Comparison of ENCODE assay signal across 9 cellular contexts in genomic region chr9:7844283-7844682, GRCh38. TPM values are rescaled to one million over a fixed set of nuclear protein-coding genes. Genes with fewer than 3 reads are reported as not detected.
A peak's percentile ranks its signal among the peaks of the same experiment; 100 is the strongest.
DNase-seq lines count a peak whose midpoint lies in the region; ATAC-seq, FAIRE-seq and TF ChIP-seq lines count a peak whose summit lies in the region.
"Had no signal": no experiment of that assay in that cellular context is flagged by ENCODE, and none has a peak within 500 bp of the region (broad histone marks: within the 10 kb centered on the region; RNA-seq: fewer than 3 reads in every experiment).

No MANE protein-coding gene starts in this region.

- peak; percentile 64 for FAIRE-seq in GM18507 (lab: Jason Lieb, UNC)

- no peak overlapping the region for H3K27ac ChIP-seq in naive thymus-derived CD4-positive, alpha-beta T cell (ENCODE audit: low read depth, low read length)
- H3K27ac ChIP-seq: parathyroid adenoma had no signal

- ATAC-seq in naive thymus-derived CD4-positive, alpha-beta T cell, result peak; percentile 73

- H3K27ac Mint-ChIP-seq in naive thymus-derived CD4-positive, alpha-beta T cell, result no peak overlapping the region

- no peaks in the 10 kb centered on the region for H3K4me1 ChIP-seq in naive thymus-derived CD4-positive, alpha-beta T cell (ENCODE audit: control insufficient read depth in 2 of 2, insufficient read depth in 2 of 2, low read length in 2 of 2)
- H3K4me1 ChIP-seq: parathyroid adenoma had no signal

- POLR2A ChIA-PET in naive thymus-derived CD4-positive, alpha-beta T cell (lab: Charles Lee), result no interaction called here

- H3K9me3 ChIP-seq in naive thymus-derived CD4-positive, alpha-beta T cell (ENCODE audit: control insufficient read depth in 2 of 3, low read length in 3 of 3), result no peaks in the 10 kb centered on the region

- peak; percentile 37 to 59 for DNase-seq in AML-193 (lab: John Stamatoyannopoulos, UW)
- DNase-seq in GM18507 (ENCODE audit: extremely low spot score, insufficient read length, low read depth), result no peak
- peak; percentile 10 for DNase-seq in KG1 (lab: John Stamatoyannopoulos, UW)
- DNase-seq in choroid plexus epithelial cell (ENCODE audit: low read depth), result peak; percentile 11
- DNase-seq in naive thymus-derived CD4-positive, alpha-beta T cell, result peak in 6 of 9 donors; percentile 2 to 44 (median 24)
- no peak for DNase-seq in GOT3 (lab: John Stamatoyannopoulos, UW)
- no peak for DNase-seq in activated CD4-positive, CD25-positive, alpha-beta regulatory T cell treated with anti-CD3 and anti-CD28 coated beads, Interleukin-2, amount 50 U/mL, for 72 hours
- no peak for DNase-seq in EL

- intact Hi-C loops in naive thymus-derived CD4-positive, alpha-beta T cell (cut with micrococcal nuclease), result loop anchor here (1.0 to 10.0 kb wide), 10 partner anchors 91 to 393 kb away; no protein-coding TSS in a partner anchor

- peak overlapping the region in 1 of 10 donors; percentile 6 for H3K4me3 Mint-ChIP-seq in naive thymus-derived CD4-positive, alpha-beta T cell

- peak; percentile 25 for TF ChIP-seq CTCF in choroid plexus epithelial cell (conservative IDR thresholded peaks at IDR 0.05; ENCODE audit: low read depth, low read length)

- H3K36me3 ChIP-seq in naive thymus-derived CD4-positive, alpha-beta T cell (ENCODE audit: control insufficient read depth in 2 of 3, insufficient read depth in 3 of 3, low read length in 3 of 3), result no peaks in the 10 kb centered on the region

- no peak overlapping the region for H3K4me3 ChIP-seq in choroid plexus epithelial cell (ENCODE audit: low read depth, low read length)
- H3K4me3 ChIP-seq in naive thymus-derived CD4-positive, alpha-beta T cell (ENCODE audit: low read length), result no peak overlapping the region

- CTCF ChIA-PET in naive thymus-derived CD4-positive, alpha-beta T cell (lab: Charles Lee), result interaction anchor here (1.1 to 1.5 kb wide), 2 partner anchors 212 to 253 kb away, joined by 4 read pairs; no protein-coding TSS in a partner anchor

- no peaks in the 10 kb centered on the region for H3K36me3 Mint-ChIP-seq in naive thymus-derived CD4-positive, alpha-beta T cell

- H3K4me1 Mint-ChIP-seq in naive thymus-derived CD4-positive, alpha-beta T cell, result peaks cover 0 to 3% (median 0%) of the 10 kb centered on the region in 7 donors

- no peaks in the 10 kb centered on the region for H3K27me3 ChIP-seq in naive thymus-derived CD4-positive, alpha-beta T cell (ENCODE audit: control insufficient read depth in 2 of 2, insufficient read depth in 2 of 2, low read length in 2 of 2)

- peaks cover 0 to 4% (median 0%) of the 10 kb centered on the region in 5 donors for H3K27me3 Mint-ChIP-seq in naive thymus-derived CD4-positive, alpha-beta T cell

- peaks cover 0 to 1% (median 0%) of the 10 kb centered on the region in 11 donors for H3K9me3 Mint-ChIP-seq in naive thymus-derived CD4-positive, alpha-beta T cell

RNA-seq across cellular contexts. Expression of gene DMAC1, which starts 44.7 kb away (rescaled TPM):
- total RNA-seq in naive thymus-derived CD4-positive, alpha-beta T cell, result 10 to 100 TPM; 17.5 to 54.1 (median 44.3) TPM
- 10 to 100 TPM; 17.9 to 54.9 TPM for polyA plus RNA-seq in naive thymus-derived CD4-positive, alpha-beta T cell

Comparison
In these comparisons a context has a peak if more than half of its experiments do, and no peak if none do; other contexts are left out.
1. DNase-seq: peak in AML-193 (2 of 2), KG1 (single experiment), choroid plexus epithelial cell (single experiment) and naive thymus-derived CD4-positive, alpha-beta T cell (6 of 9); none in GM18507 (single experiment), GOT3 (single experiment), activated CD4-positive, CD25-positive, alpha-beta regulatory T cell treated with anti-CD3 and anti-CD28 coated beads, Interleukin-2, amount 50 U/mL, for 72 hours (single experiment) and EL (single experiment).